ENCODE assay signal across 1 cellular context in the genomic region with DNA sequence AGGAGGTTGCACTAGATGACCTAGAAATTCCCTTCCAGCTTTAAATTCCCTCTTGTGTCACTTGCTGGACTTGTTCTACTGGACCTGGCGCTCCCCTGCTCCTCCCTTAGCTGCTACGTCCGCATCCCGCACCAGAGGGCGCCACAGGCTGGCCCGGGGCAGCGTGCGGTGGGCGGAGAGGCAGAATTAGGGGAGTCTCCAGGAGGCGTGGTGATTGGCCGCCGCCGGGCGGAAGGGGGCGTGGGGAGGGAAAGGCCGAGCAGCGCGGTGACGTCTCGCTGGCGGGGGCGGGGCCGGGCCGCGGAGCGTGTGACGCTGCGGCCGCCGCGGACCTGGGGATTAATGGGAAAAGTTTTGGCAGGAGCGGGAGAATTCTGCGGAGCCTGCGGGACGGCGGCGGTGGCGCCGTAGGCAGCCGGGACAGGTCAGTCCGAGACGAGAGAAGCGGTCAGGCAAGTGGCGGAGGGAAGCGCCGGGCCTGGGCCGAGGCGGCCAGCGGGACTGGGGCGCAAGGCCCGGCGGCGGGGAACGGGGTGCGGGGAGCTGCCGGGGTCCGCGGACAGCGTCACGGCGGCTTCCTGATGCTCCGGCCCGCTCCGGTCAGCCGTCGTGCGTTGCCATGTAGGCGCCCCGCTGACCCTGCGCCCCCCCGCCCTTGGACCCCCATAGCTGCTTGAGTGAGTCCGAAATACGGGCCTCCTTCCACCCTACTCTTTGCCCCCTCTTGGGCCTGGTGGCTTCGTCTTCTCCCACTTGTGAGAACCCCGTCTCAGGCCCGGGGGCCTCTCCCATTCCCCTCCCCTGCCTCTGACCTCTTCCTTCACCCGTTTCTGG.
TF ChIP-seq lines count a peak whose summit lies in the region.

PPARD (plus strand) TSS at position 301 of the 834 bp plus-strand sequence. CDS start 68,530 bp downstream, outside the sequence.

TF ChIP-seq in HepG2, 621 proteins besides CTCF, POLR2A, EP300 and RAD21 (continued from another document and continues in another):
- TF ChIP-seq MEIS1 (CRISPR knock-in tag; IDR thresholded peaks at IDR 0.05; ENCODE audit: borderline replicate concordance) (no peak), NFAT5 (CRISPR knock-in tag; IDR thresholded peaks at IDR 0.05) (peak; percentile 34; the same call in 1 of the 2 replicates), FOXP4 (CRISPR knock-in tag; IDR thresholded peaks at IDR 0.05) (peak; percentile 74), HNF4A (CRISPR knock-in tag; IDR thresholded peaks at IDR 0.05) (peak; percentile 43), ZNF747 (CRISPR knock-in tag; IDR thresholded peaks at IDR 0.05; ENCODE audit: borderline replicate concordance) (no peak; the same call in 1 of the 2 replicates), USF2 (IDR thresholded peaks at IDR 0.05; ENCODE audit: low read depth, low read length) (no peak), USF2 (CRISPR knock-in tag; IDR thresholded peaks at IDR 0.05; ENCODE audit: borderline replicate concordance) (no peak), RAD51 (IDR thresholded peaks at IDR 0.05; ENCODE audit: borderline replicate concordance) (no peak), NRL (CRISPR knock-in tag; IDR thresholded peaks at IDR 0.05; ENCODE audit: borderline replicate concordance) (peak; percentile 94), ZNF557 (CRISPR knock-in tag; IDR thresholded peaks at IDR 0.05) (no peak), RFX1 (IDR thresholded peaks at IDR 0.05) (no peak), ZNF253 (CRISPR knock-in tag; IDR thresholded peaks at IDR 0.05; ENCODE audit: borderline replicate concordance) (0 out of 2 replicates have a peak, but pooled peaks have one; percentile 57), HMG20A (CRISPR knock-in tag; IDR thresholded peaks at IDR 0.05; ENCODE audit: borderline replicate concordance) (no peak; the same call in 1 of the 2 replicates), ZNF329 (CRISPR knock-in tag; IDR thresholded peaks at IDR 0.05; ENCODE audit: low read depth) (peak; percentile 85; the same call in 1 of the 2 replicates), IKZF4 (CRISPR knock-in tag; IDR thresholded peaks at IDR 0.05; ENCODE audit: borderline replicate concordance, low read depth, not compliant biosample characterization) (no peak), ZNF143 (CRISPR knock-in tag; IDR thresholded peaks at IDR 0.05) (peak; percentile 63), XRCC5 (optimal IDR thresholded peaks at IDR 0.05; ENCODE audit: low read length) (peak; percentile 98), ZBED4 (CRISPR knock-in tag; IDR thresholded peaks at IDR 0.05; ENCODE audit: borderline replicate concordance) (peak; percentile 76; the same call in 1 of the 2 replicates), ZNF629 (CRISPR knock-in tag; conservative IDR thresholded peaks at IDR 0.05) (no peak), ZSCAN21 (CRISPR knock-in tag; IDR thresholded peaks at IDR 0.05; ENCODE audit: borderline replicate concordance) (peak; percentile 71; the same call in 1 of the 2 replicates), ZNF841 (CRISPR knock-in tag; IDR thresholded peaks at IDR 0.05; ENCODE audit: borderline replicate concordance) (no peak), PHB2 (IDR thresholded peaks at IDR 0.05; ENCODE audit: partially characterized antibody) (no peak), ZNF567 (CRISPR knock-in tag; IDR thresholded peaks at IDR 0.05; ENCODE audit: borderline replicate concordance) (0 out of 2 replicates have a peak, but pooled peaks have one; percentile 44), ZNF883 (CRISPR knock-in tag; IDR thresholded peaks at IDR 0.05; ENCODE audit: not compliant biosample characterization) (no peak), MBD4 (IDR thresholded peaks at IDR 0.05; ENCODE audit: borderline replicate concordance, low read length) (no peak), ZNF674 (CRISPR knock-in tag; IDR thresholded peaks at IDR 0.05; ENCODE audit: low read depth) (no peak), IRF9 (CRISPR knock-in tag; IDR thresholded peaks at IDR 0.05; ENCODE audit: borderline replicate concordance) (no peak), ZNF350 (CRISPR knock-in tag; IDR thresholded peaks at IDR 0.05; ENCODE audit: borderline replicate concordance, low read depth) (peak; percentile 70; the same call in 1 of the 2 replicates), ARNTL (CRISPR knock-in tag; IDR thresholded peaks at IDR 0.05) (peak; percentile 57; the same call in 1 of the 2 replicates), HNRNPH1 (optimal IDR thresholded peaks at IDR 0.05; ENCODE audit: low read depth, low read length) (no peak), ZBTB14 (CRISPR knock-in tag; IDR thresholded peaks at IDR 0.05) (no peak), GFI1 (CRISPR knock-in tag; IDR thresholded peaks at IDR 0.05; ENCODE audit: borderline replicate concordance) (0 out of 2 replicates have a peak, but pooled peaks have one; percentile 49)
- TF ChIP-seq, protein P1, sequence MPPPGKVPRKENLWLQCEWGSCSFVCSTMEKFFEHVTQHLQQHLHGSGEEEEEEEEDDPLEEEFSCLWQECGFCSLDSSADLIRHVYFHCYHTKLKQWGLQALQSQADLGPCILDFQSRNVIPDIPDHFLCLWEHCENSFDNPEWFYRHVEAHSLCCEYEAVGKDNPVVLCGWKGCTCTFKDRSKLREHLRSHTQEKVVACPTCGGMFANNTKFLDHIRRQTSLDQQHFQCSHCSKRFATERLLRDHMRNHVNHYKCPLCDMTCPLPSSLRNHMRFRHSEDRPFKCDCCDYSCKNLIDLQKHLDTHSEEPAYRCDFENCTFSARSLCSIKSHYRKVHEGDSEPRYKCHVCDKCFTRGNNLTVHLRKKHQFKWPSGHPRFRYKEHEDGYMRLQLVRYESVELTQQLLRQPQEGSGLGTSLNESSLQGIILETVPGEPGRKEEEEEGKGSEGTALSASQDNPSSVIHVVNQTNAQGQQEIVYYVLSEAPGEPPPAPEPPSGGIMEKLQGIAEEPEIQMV (CRISPR knock-in tag; IDR thresholded peaks at IDR 0.05; ENCODE audit: low read depth) = peak; percentile 89
- TF ChIP-seq, protein P2, sequence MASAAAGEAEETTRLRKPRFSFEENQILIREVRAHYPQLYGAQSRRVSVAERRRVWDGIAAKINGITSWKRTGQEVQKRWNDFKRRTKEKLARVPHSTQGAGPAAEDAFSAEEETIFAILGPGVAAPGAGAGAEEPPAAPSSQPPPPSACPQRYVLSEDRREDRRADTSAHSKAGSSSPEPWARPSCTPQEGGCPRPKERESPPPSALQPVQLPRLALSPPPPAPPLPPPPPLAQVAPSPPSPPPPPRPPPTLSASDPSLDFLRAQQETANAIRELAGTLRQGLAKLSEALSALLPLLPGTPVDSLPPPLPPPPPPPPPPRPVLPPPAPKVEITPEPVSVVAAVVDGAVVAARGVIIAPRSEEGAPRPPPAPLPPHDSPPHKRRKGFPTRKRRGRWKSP (CRISPR knock-in tag; IDR thresholded peaks at IDR 0.05) = peak; percentile 59
